In the genomic region with DNA sequence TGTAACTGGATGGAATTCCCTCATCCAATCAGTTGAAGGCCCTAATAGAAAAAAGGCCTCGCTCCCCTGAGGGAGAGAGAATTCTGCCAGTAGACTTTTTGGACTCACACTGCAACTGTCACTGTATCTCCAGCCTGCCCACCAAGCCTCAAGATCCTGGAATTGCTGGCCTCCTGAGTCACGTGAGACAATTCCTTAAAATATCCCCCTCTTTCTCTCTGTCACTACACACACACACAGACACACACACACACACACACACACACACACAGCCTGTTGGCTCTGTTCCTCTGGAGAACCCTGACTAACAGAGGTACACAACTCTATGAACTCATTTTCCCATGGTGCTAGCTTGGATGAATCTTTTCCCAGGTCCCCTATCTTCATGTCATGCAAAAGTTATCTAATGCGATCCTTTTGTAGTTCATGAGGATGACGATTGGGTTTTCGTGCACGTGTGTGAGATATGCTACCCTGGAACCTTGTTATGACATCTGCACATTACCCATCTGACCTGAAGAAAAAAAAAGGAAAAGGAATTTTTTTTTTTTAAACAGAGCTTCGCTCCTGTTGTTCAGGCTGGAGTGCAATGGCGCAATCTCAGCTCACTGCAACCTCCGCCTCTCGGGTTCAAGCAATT, we compare ENCODE assay signal across 34 cellular contexts. TPM values are rescaled to one million over a fixed set of nuclear protein-coding genes. Genes with fewer than 3 reads are reported as not detected.
"Had no signal": no experiment of that assay in that cellular context is flagged by ENCODE, and none has a peak within 500 bp of the region (broad histone marks: within the 10 kb centered on the region; RNA-seq: fewer than 3 reads in every experiment).

No MANE protein-coding gene starts in this region.

- H3K27ac ChIP-seq: heart left ventricle, left lung, lower lobe of right lung, neutrophil, parathyroid adenoma, right atrium auricular region, spleen, suprapubic skin, thoracic aorta, tibial artery, uterus had no signal

- H3K9ac ChIP-seq: parathyroid adenoma had no signal

- H3K4me1 ChIP-seq: heart left ventricle, left lung, lower lobe of right lung, parathyroid adenoma, right atrium auricular region, spleen, suprapubic skin, tibial artery, uterus had no signal

- H3K9me3 ChIP-seq: heart left ventricle, left lung, lower lobe of right lung, neutrophil, right atrium auricular region, spleen, suprapubic skin, thoracic aorta, tibial artery, uterus had no signal

- ATAC-seq: heart left ventricle; left colon; left lung; lower lobe of right lung; naive thymus-derived CD4-positive, alpha-beta T cell; sciatic nerve; stimulated activated effector memory CD8-positive, alpha-beta T cell treated with anti-CD3 and anti-CD28 coated beads, Interleukin-12 subunit alpha, Interleukin-12 subunit beta, amount 100 ng/mL, for 72 hours had no signal

- H2AFZ ChIP-seq: parathyroid adenoma had no signal

- DNase-seq: heart left ventricle; hypothalamus; immature natural killer cell; kidney; left colon; left lung; lower lobe of right lung; mammary epithelial cell; mesenchymal stem cell; naive thymus-derived CD4-positive, alpha-beta T cell; occipital lobe; small intestine; spleen; stimulated activated CD4-positive, alpha-beta T cell treated with anti-CD3 and anti-CD28 coated beads, Interleukin-4, amount 100 ng/mL, for 24 hours; stimulated activated naive CD4-positive, alpha-beta T cell; tibial artery; uterus had no signal

- H3K79me2 ChIP-seq: parathyroid adenoma had no signal

- H3K27me3 ChIP-seq: left lung, right atrium auricular region, uterus had no signal

- H3K36me3 ChIP-seq: heart left ventricle, left lung, lower lobe of right lung, neutrophil, right atrium auricular region, spleen, suprapubic skin, thoracic aorta, tibial artery, uterus had no signal

- H3K4me3 ChIP-seq: heart left ventricle, left lung, lower lobe of right lung, right atrium auricular region, spleen, suprapubic skin, thoracic aorta, tibial artery, uterus had no signal

- FAIRE-seq: islet of Langerhans, kidney, small intestine had no signal

RNA-seq across cellular contexts. Expression of a gene that starts 13.7 kb away (rescaled TPM):
- total RNA-seq: heart left ventricle; kidney; left colon; left lung; liver; lower lobe of right lung; mammary epithelial cell; mucosa of gallbladder; naive thymus-derived CD4-positive, alpha-beta T cell; neural crest cell; occipital lobe; osteocyte; progenitor cell of endocrine pancreas; pulmonary artery endothelial cell; renal cortical epithelial cell; right atrium auricular region; sciatic nerve; spleen; subcutaneous adipose tissue; suprapubic skin; thoracic aorta; ureter; uterus had no signal
- polyA plus RNA-seq: heart left ventricle; immature natural killer cell; mammary epithelial cell; naive thymus-derived CD4-positive, alpha-beta T cell; small intestine; spleen had no signal
